Comparison of ENCODE assay signal across 1 cellular context in the genomic region with DNA sequence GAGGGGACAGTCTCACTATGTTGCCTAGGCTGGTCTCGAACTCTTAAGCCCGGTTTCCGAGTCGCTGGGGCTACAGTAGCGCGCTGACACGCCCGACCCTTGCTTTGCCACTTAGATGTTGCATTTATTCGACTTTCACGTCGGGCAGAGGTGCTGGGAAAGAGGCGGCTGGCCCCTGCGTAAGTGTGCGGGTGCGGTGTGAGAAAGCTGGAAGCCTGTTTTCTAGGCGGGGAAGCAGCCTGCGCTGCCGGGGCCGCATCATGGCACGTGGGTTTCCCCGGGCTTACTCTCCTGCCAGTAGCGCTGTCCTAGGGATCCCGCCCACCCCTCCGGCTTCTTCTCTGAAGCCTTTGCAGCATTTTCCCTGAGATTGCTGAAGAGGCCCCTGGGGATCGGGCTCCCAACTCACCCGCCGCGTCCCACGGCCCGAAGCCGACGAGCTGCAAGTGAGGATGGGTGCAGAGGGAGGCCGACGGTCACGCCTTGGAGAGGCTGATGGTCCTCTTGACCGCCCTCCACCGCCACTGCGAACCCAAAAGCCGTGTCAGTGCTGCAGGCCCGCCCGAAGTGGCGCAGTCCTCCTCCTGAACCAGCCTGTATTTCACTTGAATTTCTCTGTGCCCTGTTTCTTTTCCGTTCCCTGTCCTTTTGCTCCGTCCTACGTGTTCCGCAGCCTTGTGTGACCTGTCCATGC.
TF ChIP-seq lines count a peak whose summit lies in the region.

No MANE protein-coding gene starts in this region.

TF ChIP-seq in HCT116, 20 proteins besides CTCF, POLR2A, EP300 and RAD21 (continued from another document):
- TF ChIP-seq, protein P1, sequence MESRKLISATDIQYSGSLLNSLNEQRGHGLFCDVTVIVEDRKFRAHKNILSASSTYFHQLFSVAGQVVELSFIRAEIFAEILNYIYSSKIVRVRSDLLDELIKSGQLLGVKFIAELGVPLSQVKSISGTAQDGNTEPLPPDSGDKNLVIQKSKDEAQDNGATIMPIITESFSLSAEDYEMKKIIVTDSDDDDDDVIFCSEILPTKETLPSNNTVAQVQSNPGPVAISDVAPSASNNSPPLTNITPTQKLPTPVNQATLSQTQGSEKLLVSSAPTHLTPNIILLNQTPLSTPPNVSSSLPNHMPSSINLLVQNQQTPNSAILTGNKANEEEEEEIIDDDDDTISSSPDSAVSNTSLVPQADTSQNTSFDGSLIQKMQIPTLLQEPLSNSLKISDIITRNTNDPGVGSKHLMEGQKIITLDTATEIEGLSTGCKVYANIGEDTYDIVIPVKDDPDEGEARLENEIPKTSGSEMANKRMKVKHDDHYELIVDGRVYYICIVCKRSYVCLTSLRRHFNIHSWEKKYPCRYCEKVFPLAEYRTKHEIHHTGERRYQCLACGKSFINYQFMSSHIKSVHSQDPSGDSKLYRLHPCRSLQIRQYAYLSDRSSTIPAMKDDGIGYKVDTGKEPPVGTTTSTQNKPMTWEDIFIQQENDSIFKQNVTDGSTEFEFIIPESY (IDR thresholded peaks at IDR 0.05; ENCODE audit: extremely low read depth, insufficient replicate concordance, low read length) = no peak
- no peak for TF ChIP-seq YY1 (IDR thresholded peaks at IDR 0.05; ENCODE audit: extremely low read depth, insufficient replicate concordance, low read depth, low read length)
- TF ChIP-seq ZFX (IDR thresholded peaks at IDR 0.05) = no peak
- no peak for TF ChIP-seq EZH2 (IDR thresholded peaks at IDR 0.05)
- no peak for TF ChIP-seq ELF1 (IDR thresholded peaks at IDR 0.05; ENCODE audit: borderline replicate concordance, low read depth)
- no peak for TF ChIP-seq CBX3 (IDR thresholded peaks at IDR 0.05; ENCODE audit: low read depth)
- no peak for TF ChIP-seq CEBPB (IDR thresholded peaks at IDR 0.05; ENCODE audit: low read depth)
- TF ChIP-seq SP1 (IDR thresholded peaks at IDR 0.05; ENCODE audit: low read depth) = no peak
- TF ChIP-seq TCF7L2 (IDR thresholded peaks at IDR 0.05; ENCODE audit: borderline replicate concordance, extremely low read depth, insufficient read depth, insufficient read length) = no peak
- TF ChIP-seq JUND (IDR thresholded peaks at IDR 0.05) = no peak
- no peak for TF ChIP-seq SIN3A (IDR thresholded peaks at IDR 0.05; ENCODE audit: low read depth)
